In genomic region chr20:32731882-32732266, GRCh38 we compare ENCODE assay signal across 1 cellular context.
TF ChIP-seq lines count a peak whose summit lies in the region.

No MANE protein-coding gene starts in this region.

TF ChIP-seq in GM12878, 131 proteins besides CTCF, POLR2A, EP300 and RAD21:
- TF ChIP-seq BCL3 (IDR thresholded peaks at IDR 0.05; ENCODE audit: borderline replicate concordance, insufficient read depth, low read depth, low read length, poor library complexity, severe bottlenecking): no peak
TF ChIP-seq in GM12878: peak in this region for 0.
